In genomic region chr3:13023251-13024055, GRCh38 we compare ENCODE assay signal across 12 cellular contexts. TPM values are rescaled to one million over a fixed set of nuclear protein-coding genes. Genes with fewer than 3 reads are reported as not detected.
DNase-seq lines count a peak whose midpoint lies in the region; ATAC-seq lines count a peak whose summit lies in the region.
"Had no signal": no experiment of that assay in that cellular context is flagged by ENCODE, and none has a peak within 500 bp of the region (broad histone marks: within the 10 kb centered on the region; RNA-seq: fewer than 3 reads in every experiment).

No MANE protein-coding gene starts in this region.

- no peak overlapping the region for H3K4me3 Mint-ChIP-seq in activated CD4-positive, alpha-beta T cell treated with anti-CD3 and anti-CD28 coated beads for 36 hours

- no peak overlapping the region for H3K56ac ChIP-seq in mesendoderm (ENCODE audit: low read length)

- no peaks in the 10 kb centered on the region for H3K27me3 ChIP-seq in BLaER1 treated with 17β-estradiol and CSF1 and Interleukin-3, amounts not matched to agents 10 nM and 100 nM
- no peaks in the 10 kb centered on the region for H3K27me3 ChIP-seq in mesendoderm (ENCODE audit: insufficient read depth, low read length, poor library complexity)
- H3K27me3 ChIP-seq: right lobe of liver had no signal

- no peaks in the 10 kb centered on the region for H3K27me3 Mint-ChIP-seq in activated CD4-positive, alpha-beta T cell treated with anti-CD3 and anti-CD28 coated beads for 36 hours

- no peak overlapping the region for H4K5ac ChIP-seq in mesendoderm (ENCODE audit: low read length)

- peak overlapping the region in 9 of 11 experiments; percentile 53 to 96 (median 91); a peak in 17 of 22 replicates for H3K9ac ChIP-seq in BLaER1 treated with 17β-estradiol and CSF1 and Interleukin-3, amounts not matched to agents 10 nM and 100 nM
- no peak overlapping the region for H3K9ac ChIP-seq in mesendoderm (ENCODE audit: low read length)

- no peaks in the 10 kb centered on the region for H3K36me3 Mint-ChIP-seq in activated CD4-positive, alpha-beta T cell treated with anti-CD3 and anti-CD28 coated beads for 36 hours (ENCODE audit: low read depth)

- no CpG with 5 or more reads among the region's 5 CpGs for WGBS in mesendoderm (ENCODE audit: extremely low coverage, insufficient coverage, low lambda C conversion rate)

- H3K4me1 ChIP-seq in BLaER1 treated with 17β-estradiol and CSF1 and Interleukin-3, amounts not matched to agents 10 nM and 100 nM, result peaks cover 83 to 100% (median 97%) of the 10 kb centered on the region in 10 experiments
- H3K4me1 ChIP-seq in mesendoderm (ENCODE audit: control insufficient read depth, low read depth, low read length), result peaks cover 5% of the 10 kb centered on the region
- H3K4me1 ChIP-seq: Caco-2, right lobe of liver had no signal

- ATAC-seq in GM21786 (IDR thresholded peaks at IDR 0.05; ENCODE audit: unreplicated experiment), result peak; percentile 19
- ATAC-seq in activated CD4-positive, alpha-beta T cell treated with anti-CD3 and anti-CD28 coated beads for 36 hours, result no peak
- ATAC-seq: right lobe of liver had no signal

- peaks cover 0 to 4% (median 0%) of the 10 kb centered on the region in 11 experiments; a peak in 2 of 22 replicates for H3K36me3 ChIP-seq in BLaER1 treated with 17β-estradiol and CSF1 and Interleukin-3, amounts not matched to agents 10 nM and 100 nM
- no peaks in the 10 kb centered on the region for H3K36me3 ChIP-seq in mesendoderm (ENCODE audit: control insufficient read depth, insufficient read depth, low read length)
- H3K36me3 ChIP-seq: right lobe of liver had no signal

- peak overlapping the region in 5 of 10 experiments; percentile 66 to 75 (median 67); a peak in 2 of 20 replicates for H3K4me3 ChIP-seq in BLaER1 treated with 17β-estradiol and CSF1 and Interleukin-3, amounts not matched to agents 10 nM and 100 nM
- no peak overlapping the region for H3K4me3 ChIP-seq in mesendoderm (ENCODE audit: low read length)
- H3K4me3 ChIP-seq: right lobe of liver had no signal

- POLR2A ChIA-PET in activated CD4-positive, alpha-beta T cell treated with anti-CD3 and anti-CD28 coated beads for 36 hours (lab: Charles Lee), result no interaction called here

- no peak overlapping the region for H3K18ac ChIP-seq in mesendoderm (ENCODE audit: low read length)

- intact Hi-C loops in activated CD4-positive, alpha-beta T cell treated with anti-CD3 and anti-CD28 coated beads for 36 hours (cut with DNase I, micrococcal nuclease), result no loop called here

- no peak overlapping the region for H2BK5ac ChIP-seq in mesendoderm (ENCODE audit: low read length)

- H4K8ac ChIP-seq in mesendoderm (ENCODE audit: low read depth, low read length), result no peak overlapping the region

- no peaks in the 10 kb centered on the region for H3K79me2 ChIP-seq in mesendoderm (ENCODE audit: control insufficient read depth, insufficient read depth, low read length)

- H2BK120ac ChIP-seq in mesendoderm (ENCODE audit: low read depth, low read length), result no peak overlapping the region

- H3K79me1 ChIP-seq in mesendoderm (ENCODE audit: low read length), result no peaks in the 10 kb centered on the region

- H2AK5ac ChIP-seq in mesendoderm (ENCODE audit: low read length), result no peak overlapping the region

- peak overlapping the region in 10 of 11 experiments; percentile 28 to 100 (median 98); a peak in 19 of 22 replicates for H3K27ac ChIP-seq in BLaER1 treated with 17β-estradiol and CSF1 and Interleukin-3, amounts not matched to agents 10 nM and 100 nM
- H3K27ac ChIP-seq in mesendoderm (ENCODE audit: low read depth, low read length), result no peak overlapping the region
- H3K27ac ChIP-seq: right lobe of liver had no signal

- H3K4ac ChIP-seq in mesendoderm (ENCODE audit: low read depth, low read length), result no peak overlapping the region

- H3K4me1 Mint-ChIP-seq in activated CD4-positive, alpha-beta T cell treated with anti-CD3 and anti-CD28 coated beads for 36 hours, result peaks cover 3% of the 10 kb centered on the region

- H4K20me1 ChIP-seq in BLaER1 treated with 17β-estradiol and CSF1 and Interleukin-3, amounts not matched to agents 10 nM and 100 nM, result peaks cover 0 to 19% (median 0%) of the 10 kb centered on the region in 11 experiments; a peak in 4 of 22 replicates

- CTCF ChIA-PET in activated CD4-positive, alpha-beta T cell treated with anti-CD3 and anti-CD28 coated beads for 36 hours (lab: Charles Lee), result no interaction called here

- H2BK15ac ChIP-seq in mesendoderm (replicated peaks; ENCODE audit: low read depth), result no peak overlapping the region

- no peaks in the 10 kb centered on the region for H3K9me3 ChIP-seq in BLaER1 treated with 17β-estradiol and CSF1 and Interleukin-3, amounts not matched to agents 10 nM and 100 nM (replicated peaks in 1 of 11)
- H3K9me3 ChIP-seq: Caco-2, right lobe of liver had no signal

- no peak overlapping the region for H3K23ac ChIP-seq in mesendoderm (ENCODE audit: low read length)

- H3K9me3 Mint-ChIP-seq in activated CD4-positive, alpha-beta T cell treated with anti-CD3 and anti-CD28 coated beads for 36 hours (ENCODE audit: low read depth), result no peaks in the 10 kb centered on the region

- DNase-seq in RPMI7951 (ENCODE audit: low read depth) (peak; percentile 87), myocyte (ENCODE audit: low read depth) (peak; percentile 92), RPMI8226 (no peak), DMS79 (lab: John Stamatoyannopoulos, UW) (no peak), mesendoderm (no peak)
- no peak for DNase-seq in activated CD4-positive, alpha-beta T cell treated with anti-CD3 and anti-CD28 coated beads for 36 hours
- DNase-seq: Caco-2, NCI-H2081 treated with DMSO at 0.1 percent for 48 hours, T-helper 9 cell had no signal

- H3K27ac Mint-ChIP-seq in activated CD4-positive, alpha-beta T cell treated with anti-CD3 and anti-CD28 coated beads for 36 hours, result no peak overlapping the region

- peak overlapping the region; percentile 92 to 100 (median 99) for H3K4me2 ChIP-seq in BLaER1 treated with 17β-estradiol and CSF1 and Interleukin-3, amounts not matched to agents 10 nM and 100 nM
- no peak overlapping the region for H3K4me2 ChIP-seq in mesendoderm (ENCODE audit: low read length)

RNA-seq across cellular contexts. Expression of gene IQSEC1, which starts 49.8 kb away (rescaled TPM):
- total RNA-seq in RPMI7951 (2014; rRNA removed; shearing (Covaris generic)), result 8.1 and 10.4 TPM in 2 replicates
- 15.6 and 25.3 TPM in 2 replicates for total RNA-seq in myocyte
- 20.0 TPM for polyA plus RNA-seq in myocyte (2012)
- 17.2 TPM for polyA plus RNA-seq in mesendoderm (2013, experiment 1 of 2)
- polyA plus RNA-seq in mesendoderm (2013, experiment 2 of 2), result 17.2 TPM
- 10 to 100 TPM; 36.8 to 40.4 TPM for total RNA-seq in activated CD4-positive, alpha-beta T cell treated with anti-CD3 and anti-CD28 coated beads for 36 hours

Comparison
In these comparisons a context has a peak if more than half of its experiments do, and no peak if none do; other contexts are left out.
1. DNase-seq: peak in RPMI7951 (single experiment) and myocyte (single experiment); none in RPMI8226 (single experiment), DMS79 (single experiment), mesendoderm (single experiment) and activated CD4-positive, alpha-beta T cell treated with anti-CD3 and anti-CD28 coated beads for 36 hours (single experiment).